Comparison of ENCODE assay signal across 29 cellular contexts in the genomic region with DNA sequence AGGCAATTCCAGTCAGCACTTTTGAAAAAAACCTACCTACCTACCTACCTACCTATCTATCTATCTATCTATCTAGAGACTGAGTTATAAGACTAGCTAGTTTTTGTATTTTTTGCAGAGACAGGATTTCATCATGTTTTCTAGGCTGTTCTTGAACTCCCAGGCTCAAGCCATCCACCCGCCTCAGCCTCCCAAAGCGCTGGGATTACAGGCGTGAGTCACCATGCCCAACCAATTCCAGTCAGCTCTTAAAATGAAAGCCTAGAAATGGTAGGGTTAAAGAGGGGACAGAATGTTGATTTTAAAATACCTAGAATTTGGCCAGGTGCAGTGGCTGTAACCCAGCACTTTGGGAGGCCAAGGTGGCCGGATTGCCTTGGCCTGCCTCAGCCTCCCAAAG. TPM values are rescaled to one million over a fixed set of nuclear protein-coding genes. Genes with fewer than 3 reads are reported as not detected.
A peak's percentile ranks its signal among the peaks of the same experiment; 100 is the strongest.
DNase-seq lines count a peak whose midpoint lies in the region; ATAC-seq, FAIRE-seq and TF ChIP-seq lines count a peak whose summit lies in the region.
"Had no signal": no experiment of that assay in that cellular context is flagged by ENCODE, and none has a peak within 500 bp of the region (broad histone marks: within the 10 kb centered on the region; RNA-seq: fewer than 3 reads in every experiment).

No MANE protein-coding gene starts in this region.

- H2AFZ ChIP-seq in keratinocyte (ENCODE audit: control insufficient read depth, low read length), result no peak overlapping the region

- intact Hi-C loops in Panc1 (cut with micrococcal nuclease; ENCODE audit: unreplicated experiment) (no loop called here), dorsolateral prefrontal cortex (cut with DNase I) (no loop called here)

- no peaks in the 10 kb centered on the region for H3K9me1 ChIP-seq in keratinocyte (ENCODE audit: control insufficient read depth, extremely low read depth, insufficient read depth, low read length)

- H3K27ac Mint-ChIP-seq in T-cell, result no peak overlapping the region
- H3K27ac Mint-ChIP-seq: activated CD4-positive, alpha-beta T cell treated with anti-CD3 and anti-CD28 coated beads, Interleukin-2, amount 10 ng/mL, durations not matched to agents 24 days and 14 days had no signal

- no peaks in the 10 kb centered on the region for H3K27me3 Mint-ChIP-seq in T-cell
- H3K27me3 Mint-ChIP-seq: activated CD4-positive, alpha-beta T cell treated with anti-CD3 and anti-CD28 coated beads, Interleukin-2, amount 10 ng/mL, durations not matched to agents 24 days and 14 days had no signal

- FAIRE-seq in keratinocyte (lab: Jason Lieb, UNC), result no peak
- FAIRE-seq: colon, GM18507, urothelium cell line had no signal

- H3K4me2 ChIP-seq in keratinocyte (ENCODE audit: control insufficient read depth, extremely low read depth, insufficient read depth, low read depth, low read length), result no peak overlapping the region
- H3K4me2 ChIP-seq: BLaER1 treated with 17β-estradiol and CSF1 and Interleukin-3, amounts not matched to agents 10 nM and 100 nM had no signal

- H3K9ac ChIP-seq in keratinocyte (ENCODE audit: control insufficient read depth, extremely low read depth, insufficient read depth, low read length), result no peak overlapping the region
- H3K9ac ChIP-seq: BLaER1 treated with 17β-estradiol and CSF1 and Interleukin-3, amounts not matched to agents 10 nM and 100 nM had no signal

- peaks cover 28% of the 10 kb centered on the region for H3K36me3 Mint-ChIP-seq in T-cell

- H3K27ac ChIP-seq in Panc1 (ENCODE audit: low read length), result peak overlapping the region; percentile 32; the same call in 1 of the 2 replicates
- H3K27ac ChIP-seq in keratinocyte (ENCODE audit: control insufficient read depth, insufficient read depth, low read length), result peak overlapping the region; percentile 40
- H3K27ac ChIP-seq in dorsolateral prefrontal cortex, result no peak overlapping the region
- H3K27ac ChIP-seq: BLaER1 treated with 17β-estradiol and CSF1 and Interleukin-3, amounts not matched to agents 10 nM and 100 nM; breast epithelium; left lung; neutrophil; psoas muscle; suprapubic skin; VCaP had no signal

- dilution Hi-C loops in keratinocyte (cut with MboI; ENCODE audit: extremely low pct_ligation_motif_present, low sequenced_read_pairs), result no loop called here

- H4K20me1 ChIP-seq in keratinocyte (ENCODE audit: control insufficient read depth, extremely low read depth, insufficient read depth, low read length), result no peaks in the 10 kb centered on the region

- CTCF ChIA-PET in Panc1 (lab: Charles Lee) (interaction anchor here (0.6 kb wide), 1 partner anchor 301 kb away, joined by 4 read pairs; no protein-coding TSS in a partner anchor), T-cell (lab: Charles Lee) (interaction anchor here (0.6 kb wide), 2 partner anchors 30 to 39 kb away, joined by 3 read pairs; no protein-coding TSS in a partner anchor)

- H3K79me2 ChIP-seq in keratinocyte (ENCODE audit: control insufficient read depth, insufficient read depth, low read length), result no peaks in the 10 kb centered on the region

- H3K27me3 ChIP-seq in Panc1 (ENCODE audit: control insufficient read depth, insufficient read depth, low read length), result no peaks in the 10 kb centered on the region
- H3K27me3 ChIP-seq in keratinocyte (ENCODE audit: control insufficient read depth, extremely low read depth, insufficient read depth, low read length), result no peaks in the 10 kb centered on the region
- no peaks in the 10 kb centered on the region for H3K27me3 ChIP-seq in dorsolateral prefrontal cortex
- H3K27me3 ChIP-seq: BLaER1 treated with 17β-estradiol and CSF1 and Interleukin-3, amounts not matched to agents 10 nM and 100 nM; breast epithelium; left lung; neutrophil; suprapubic skin had no signal

- POLR2A ChIA-PET in Panc1 (lab: Charles Lee) (no interaction called here), T-cell (lab: Charles Lee) (no interaction called here)

- DNase-seq in HCEC 1CT (peak; percentile 67), Panc1 (ENCODE audit: low read depth, low spot score) (no peak), choroid plexus epithelial cell (ENCODE audit: low read depth) (peak; percentile 17), keratinocyte (ENCODE audit: low read depth, low spot score) (no peak), dorsolateral prefrontal cortex (no peak), T-cell (no peak), SW480 (ENCODE audit: low spot score) (no peak)
- DNase-seq in activated naive CD4-positive, alpha-beta T cell treated with anti-CD3 and anti-CD28 coated beads, Interleukin-2, amount 50 U/mL, for 16 hours, result no peak
- DNase-seq: activated CD4-positive, alpha-beta T cell treated with anti-CD3 and anti-CD28 coated beads, Interleukin-2, amount 10 ng/mL, durations not matched to agents 24 days and 14 days; activated naive CD4-positive, alpha-beta T cell; activated T-cell treated with anti-CD3 and anti-CD28 coated beads, Interleukin-2, amount 50 U/mL, for 4 hours; COR-L47; effector memory CD4-positive, alpha-beta T cell; left lung; NCI-H1092 treated with DMSO at 0.1 percent for 48 hours; NCI-H2029; psoas muscle; stimulated activated CD4-positive, alpha-beta T cell treated with anti-CD3 and anti-CD28 coated beads, Interleukin-15, amount 100 ng/mL, for 24 hours; stimulated activated naive CD4-positive, alpha-beta T cell had no signal

- TF ChIP-seq CTCF in Panc1 (IDR thresholded peaks at IDR 0.05) (no peak), choroid plexus epithelial cell (conservative IDR thresholded peaks at IDR 0.05; ENCODE audit: low read depth, low read length) (no peak), keratinocyte (optimal IDR thresholded peaks at IDR 0.05 in 1 of 3, IDR thresholded peaks at IDR 0.05 in 1 of 3, conservative IDR thresholded peaks at IDR 0.05 in 1 of 3; ENCODE audit: extremely low read depth in 1 of 3, insufficient read depth in 2 of 3, low read length in 3 of 3) (no peak), dorsolateral prefrontal cortex (IDR thresholded peaks at IDR 0.05 in 54 of 56, conservative IDR thresholded peaks at IDR 0.05 in 2 of 56; ENCODE audit: low read depth in 1 of 56, partially characterized antibody in 56 of 56) (no peak)

- H3K36me3 ChIP-seq in Panc1 (ENCODE audit: control insufficient read depth, insufficient read depth, low read length) (peaks cover 5% of the 10 kb centered on the region; the same call in 1 of the 2 replicates), keratinocyte (ENCODE audit: control insufficient read depth in 2 of 2, extremely low read depth in 1 of 2, insufficient read depth in 2 of 2, low read length in 2 of 2) (peaks cover 0 to 5% of the 10 kb centered on the region in 2 experiments)
- H3K36me3 ChIP-seq: breast epithelium had no signal

- ATAC-seq in Panc1 (peak; percentile 43; the same call in 1 of the 2 replicates), T-cell (replicated peaks in 1 of 4) (no peak)
- ATAC-seq: activated T-cell treated with anti-CD3 and anti-CD28 coated beads, Interleukin-2, amount 50 U/mL, for 4 hours; esophagus mucosa; left lung; psoas muscle had no signal

- in situ Hi-C loops in Panc1 (cut with HindIII; ENCODE audit: low pct_unique_long_range_greater_than_20kb, low sequenced_read_pairs), result no loop called here

- H3K4me1 ChIP-seq in Panc1 (ENCODE audit: control insufficient read depth, insufficient read depth, low read length), result peaks cover 14% of the 10 kb centered on the region
- H3K4me1 ChIP-seq in keratinocyte (ENCODE audit: control insufficient read depth, extremely low read depth, insufficient read depth, low read length), result peaks cover 6% of the 10 kb centered on the region
- H3K4me1 ChIP-seq: BLaER1 treated with 17β-estradiol and CSF1 and Interleukin-3, amounts not matched to agents 10 nM and 100 nM; breast epithelium; left lung; psoas muscle; suprapubic skin had no signal

- no peaks in the 10 kb centered on the region for H3K4me1 Mint-ChIP-seq in T-cell
- H3K4me1 Mint-ChIP-seq: activated CD4-positive, alpha-beta T cell treated with anti-CD3 and anti-CD28 coated beads, Interleukin-2, amount 10 ng/mL, durations not matched to agents 24 days and 14 days had no signal

- H3K4me3 Mint-ChIP-seq in T-cell, result no peak overlapping the region
- H3K4me3 Mint-ChIP-seq: activated CD4-positive, alpha-beta T cell treated with anti-CD3 and anti-CD28 coated beads, Interleukin-2, amount 10 ng/mL, durations not matched to agents 24 days and 14 days; activated T-cell treated with anti-CD3 and anti-CD28 coated beads, Interleukin-2, amount 50 U/mL, for 4 hours had no signal

- H3K4me3 ChIP-seq in Panc1 (ENCODE audit: low read depth in 2 of 2, low read length in 2 of 2) (no peak overlapping the region), choroid plexus epithelial cell (ENCODE audit: low read depth, low read length) (no peak overlapping the region), keratinocyte (ENCODE audit: control insufficient read depth in 2 of 3, extremely low read depth in 1 of 3, insufficient read depth in 2 of 3, low read depth in 1 of 3, low read length in 3 of 3) (no peak overlapping the region), dorsolateral prefrontal cortex (no peak overlapping the region)
- H3K4me3 ChIP-seq: BLaER1 treated with 17β-estradiol and CSF1 and Interleukin-3, amounts not matched to agents 10 nM and 100 nM; breast epithelium; left lung; psoas muscle; suprapubic skin had no signal

- H3K9me3 Mint-ChIP-seq in T-cell, result no peaks in the 10 kb centered on the region
- H3K9me3 Mint-ChIP-seq: activated CD4-positive, alpha-beta T cell treated with anti-CD3 and anti-CD28 coated beads, Interleukin-2, amount 10 ng/mL, durations not matched to agents 24 days and 14 days; activated T-cell treated with anti-CD3 and anti-CD28 coated beads, Interleukin-2, amount 50 U/mL, for 4 hours had no signal

- BruUV-seq in Panc1 (replicated peaks; lab: Mats Ljungman, UMichigan), result no TSS peak

- H3K9me3 ChIP-seq in Panc1 (ENCODE audit: control insufficient read depth, insufficient read depth, low read depth, low read length) (no peaks in the 10 kb centered on the region), keratinocyte (ENCODE audit: control insufficient read depth, low read depth, low read length) (no peaks in the 10 kb centered on the region)
- H3K9me3 ChIP-seq: BLaER1 treated with 17β-estradiol and CSF1 and Interleukin-3, amounts not matched to agents 10 nM and 100 nM; breast epithelium; left lung; neutrophil; psoas muscle; suprapubic skin had no signal

RNA-seq across cellular contexts. Expression of a gene that starts 19.1 kb away (rescaled TPM):
- 72.2 TPM for total RNA-seq in Panc1 (2021; ENCODE audit: unreplicated experiment)
- polyA plus RNA-seq in Panc1 (2012; ENCODE audit: insufficient read length), result 29.7 TPM
- polyA plus RNA-seq in keratinocyte, result 8.0 to 16.8 TPM (median 11.0 TPM) in 3 replicates
- polyA plus RNA-seq in keratinocyte (2011; ENCODE audit: low read depth), result 11.0 TPM
- polyA plus RNA-seq in keratinocyte (2011; cell fraction: cytosol; rRNA removed), result 6.1 and 11.4 TPM in 2 replicates
- 9.8 and 11.8 TPM in 2 replicates for polyA plus RNA-seq in keratinocyte (2011; cell fraction: nucleus; rRNA removed)
- 5.9 and 12.0 TPM in 2 replicates for polyA plus RNA-seq in keratinocyte (2012; ENCODE audit: low replicate concordance)
- 5.7 to 13.0 TPM (median 5.8 TPM) in 3 replicates for polyA minus RNA-seq in keratinocyte
- polyA minus RNA-seq in keratinocyte (2011; cell fraction: cytosol; rRNA and poly(A)+ RNA removed), result 6.3 TPM
- polyA minus RNA-seq in keratinocyte (2011; cell fraction: nucleus; rRNA and poly(A)+ RNA removed), result 4.5 and 10.7 TPM in 2 replicates
- total RNA-seq in dorsolateral prefrontal cortex, result 10 to 100 TPM; 19.7 to 57.3 (median 39.9) TPM
- total RNA-seq in T-cell, result 10 to 100 TPM; 16.6 to 29.1 (median 23.2) TPM

RNA-seq across cellular contexts. Expression of a gene that starts 52.9 kb away (rescaled TPM):
- total RNA-seq in Panc1 (2021; ENCODE audit: unreplicated experiment), result 18.0 TPM
- 14.0 TPM for polyA plus RNA-seq in Panc1 (2012; ENCODE audit: insufficient read length)
- polyA plus RNA-seq in keratinocyte, result 4.7 to 27.6 TPM (median 25.8 TPM) in 3 replicates
- 38.8 TPM for polyA plus RNA-seq in keratinocyte (2011; ENCODE audit: low read depth)
- polyA plus RNA-seq in keratinocyte (2011; cell fraction: cytosol; rRNA removed), result 8.1 and 14.0 TPM in 2 replicates
- 10.9 and 26.1 TPM in 2 replicates for polyA plus RNA-seq in keratinocyte (2011; cell fraction: nucleus; rRNA removed)
- 17.9 and 34.5 TPM in 2 replicates for polyA plus RNA-seq in keratinocyte (2012; ENCODE audit: low replicate concordance)
- 2.9 to 20.1 TPM (median 3.1 TPM) in 3 replicates for polyA minus RNA-seq in keratinocyte
- 15.3 TPM for polyA minus RNA-seq in keratinocyte (2011; cell fraction: cytosol; rRNA and poly(A)+ RNA removed)
- 7.9 and 8.5 TPM in 2 replicates for polyA minus RNA-seq in keratinocyte (2011; cell fraction: nucleus; rRNA and poly(A)+ RNA removed)
- total RNA-seq in dorsolateral prefrontal cortex, result 10 to 100 TPM in 2 of 120 experiments, 1 to 10 TPM in 104, under 1 TPM in 10, not detected in 4; 0.62 to 11.2 (median 1.9) TPM
- total RNA-seq in T-cell, result 1 to 10 TPM in 2 of 5 donors, under 1 TPM in 1, not detected in 2; 0.39 to 1.7 (median 1.6) TPM
- total RNA-seq: activated CD4-positive, alpha-beta T cell treated with anti-CD3 and anti-CD28 coated beads, Interleukin-2, amount 10 ng/mL, durations not matched to agents 24 days and 14 days; T-helper 2 cell treated with Interferon-gamma antibody and Interleukin-4, amounts not matched to agents 100 ng/mL and 5 ng/mL, for 36 hours had no signal

Comparison
In these comparisons a context has a peak if more than half of its experiments do, and no peak if none do; other contexts are left out.
1. DNase-seq: peak in HCEC 1CT (single experiment) and choroid plexus epithelial cell (single experiment); none in Panc1 (single experiment), keratinocyte (single experiment), dorsolateral prefrontal cortex (0 of 10), T-cell (0 of 34), activated naive CD4-positive, alpha-beta T cell treated with anti-CD3 and anti-CD28 coated beads, Interleukin-2, amount 50 U/mL, for 16 hours (single experiment) and SW480 (single experiment).
2. H3K27ac ChIP-seq: peak in Panc1 (single experiment) and keratinocyte (single experiment); none in dorsolateral prefrontal cortex (0 of 59).